20 cellular contexts compared by ENCODE assay signal in the genomic region with DNA sequence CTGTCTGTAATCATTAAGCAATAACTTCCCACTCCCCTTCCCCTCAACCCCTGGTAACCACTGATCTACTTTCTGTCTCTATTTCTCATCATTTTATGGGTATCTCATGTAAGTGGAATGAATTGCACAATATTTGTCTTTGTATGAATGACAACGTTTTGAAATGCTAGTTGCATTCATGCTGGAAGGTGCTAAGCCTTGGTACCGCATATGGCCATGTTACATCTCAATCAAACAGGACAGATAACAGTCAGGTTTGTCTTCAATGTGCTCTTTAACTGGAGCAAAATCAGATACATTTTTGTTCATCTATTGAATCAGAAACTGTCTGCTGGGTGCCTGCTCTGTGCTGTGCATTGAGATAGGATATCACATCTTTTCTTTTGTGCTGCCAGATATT.
"Had no signal": no experiment of that assay in that cellular context is flagged by ENCODE, and none has a peak within 500 bp of the region (broad histone marks: within the 10 kb centered on the region; RNA-seq: fewer than 3 reads in every experiment).

No MANE protein-coding gene starts in this region.

- H3K27ac ChIP-seq: RWPE1 had no signal

- ATAC-seq: Panc1, PC-3 had no signal

- DNase-seq: Kasumi-1; KG1; NCI-H1092; NCI-H1105 treated with DMSO at 0.1 percent for 48 hours; NCI-H1417 treated with DMSO at 0.1 percent for 48 hours; NCI-H146; NCI-H1694 treated with DMSO at 0.1 percent for 48 hours; NCI-H1930; NCI-H2081; NCI-H2107; NCI-H226; NCI-H510A; NCI-H524 treated with DMSO at 0.1 percent for 48 hours; NCI-H69; NCI-H774; NK-92 treated with Interleukin-12 subunit alpha and Interleukin-12 subunit beta, amount 100 ng/mL, for 24 hours; PC-3; SHP77 had no signal
